In genomic region chr2:156436477-156437085, GRCh38 we compare ENCODE assay signal across 8 cellular contexts. TPM values are rescaled to one million over a fixed set of nuclear protein-coding genes. Genes with fewer than 3 reads are reported as not detected.
A peak's percentile ranks its signal among the peaks of the same experiment; 100 is the strongest.
DNase-seq lines count a peak whose midpoint lies in the region; ATAC-seq and TF ChIP-seq lines count a peak whose summit lies in the region.

No MANE protein-coding gene starts in this region.

- DNase-seq in GM03348 (ENCODE audit: low spot score): peak; percentile 29
- peak; percentile 20 for DNase-seq in HS-5 (ENCODE audit: low read depth)
- DNase-seq in activated B cell treated with CpG ODN at 0.5 μM for 24 hours: no peak
- DNase-seq in epithelial cell of proximal tubule (ENCODE audit: low read depth): no peak
- DNase-seq in myocyte (ENCODE audit: low read depth): peak; percentile 25
- DNase-seq in NK-92 treated with Interleukin-12 subunit alpha and Interleukin-12 subunit beta, amount 100 ng/mL, for 24 hours (lab: John Stamatoyannopoulos, UW): no peak
- DNase-seq in HuH-7 (ENCODE audit: low spot score): no peak

- no peaks in the 10 kb centered on the region for H3K27me3 Mint-ChIP-seq in activated B cell treated with CpG ODN at 0.5 μM for 24 hours

- peak overlapping the region; percentile 83 for H3K4me3 ChIP-seq in epithelial cell of proximal tubule (ENCODE audit: low read depth, low read length)

- CTCF ChIA-PET in activated B cell treated with CpG ODN at 0.5 μM for 24 hours (lab: Charles Lee): interaction anchor here (2.3 kb wide), 1 partner anchor 101 kb away, joined by 7 read pairs; no protein-coding TSS in a partner anchor

- no peaks in the 10 kb centered on the region for H3K9me3 Mint-ChIP-seq in activated B cell treated with CpG ODN at 0.5 μM for 24 hours

- H3K4me1 Mint-ChIP-seq in activated B cell treated with CpG ODN at 0.5 μM for 24 hours: peaks cover 25% of the 10 kb centered on the region

- peak overlapping the region; percentile 95 for H3K4me3 Mint-ChIP-seq in activated B cell treated with CpG ODN at 0.5 μM for 24 hours

- intact Hi-C loops in activated B cell treated with CpG ODN at 0.5 μM for 24 hours (cut with micrococcal nuclease): loop anchor here (1.0 to 2.0 kb wide), 5 partner anchors 34 to 101 kb away; no protein-coding TSS in a partner anchor

- peaks cover 5% of the 10 kb centered on the region for H3K36me3 Mint-ChIP-seq in activated B cell treated with CpG ODN at 0.5 μM for 24 hours (ENCODE audit: low read depth)

- ATAC-seq in GM21423 (IDR thresholded peaks at IDR 0.05; ENCODE audit: unreplicated experiment): peak; percentile 48
- ATAC-seq in activated B cell treated with CpG ODN at 0.5 μM for 24 hours (ENCODE audit: low read depth): peak; percentile 12

- POLR2A ChIA-PET in activated B cell treated with CpG ODN at 0.5 μM for 24 hours (lab: Charles Lee): interaction anchor here (1.0 to 3.6 kb wide), 7 partner anchors 24 to 102 kb away, joined by 3 to 40 read pairs (median 3); no protein-coding TSS in a partner anchor

- peak overlapping the region; percentile 90 for H3K27ac Mint-ChIP-seq in activated B cell treated with CpG ODN at 0.5 μM for 24 hours

- no peak for TF ChIP-seq CTCF in activated B cell treated with CpG ODN at 0.5 μM for 24 hours (IDR thresholded peaks at IDR 0.05)
- TF ChIP-seq CTCF in epithelial cell of proximal tubule (conservative IDR thresholded peaks at IDR 0.05; ENCODE audit: low read depth, low read length): no peak

RNA-seq across cellular contexts. Expression of gene GPD2, which starts 0.4 kb away (rescaled TPM):
- total RNA-seq in activated B cell treated with CpG ODN at 0.5 μM for 24 hours: 17.8 and 18.3 TPM in 2 replicates
- total RNA-seq in epithelial cell of proximal tubule: 22.4 and 30.6 TPM in 2 replicates
- 13.2 and 23.4 TPM in 2 replicates for total RNA-seq in myocyte
- polyA plus RNA-seq in myocyte (2012): 4.8 TPM

Comparison
In these comparisons a context has a peak if more than half of its experiments do, and no peak if none do; other contexts are left out.
1. DNase-seq: peak in GM03348 (single experiment), HS-5 (single experiment) and myocyte (single experiment); none in activated B cell treated with CpG ODN at 0.5 μM for 24 hours (single experiment), epithelial cell of proximal tubule (single experiment), NK-92 treated with Interleukin-12 subunit alpha and Interleukin-12 subunit beta, amount 100 ng/mL, for 24 hours (single experiment) and HuH-7 (single experiment).